In genomic region chrX:37873220-37873619, GRCh38 we compare ENCODE assay signal across 23 cellular contexts.
"Had no signal": no experiment of that assay in that cellular context is flagged by ENCODE, and none has a peak within 500 bp of the region (broad histone marks: within the 10 kb centered on the region; RNA-seq: fewer than 3 reads in every experiment).

No MANE protein-coding gene starts in this region.

- H3K36me3 ChIP-seq: adrenal gland, cardiac muscle cell, gastrocnemius medialis, left ventricle myocardium inferior, spleen, tibial nerve had no signal

- H3K4me3 ChIP-seq: adrenal gland, cardiac muscle cell, coronary artery, dorsolateral prefrontal cortex, gastrocnemius medialis, left ventricle myocardium inferior, lung, spleen, tibial nerve had no signal

- H3K9me3 ChIP-seq: adrenal gland, gastrocnemius medialis, left ventricle myocardium inferior, tibial nerve had no signal

- ATAC-seq: activated CD4-positive, alpha-beta T cell treated with anti-CD3 and anti-CD28 coated beads for 36 hours; activated CD8-positive, alpha-beta memory T cell treated with anti-CD3 and anti-CD28 coated beads, Interleukin-2, amount 10 ng/mL, durations not matched to agents 7 days and 5 days; activated CD8-positive, alpha-beta T cell treated with anti-CD3 and anti-CD28 coated beads, Interleukin-2, amount 10 ng/mL, durations not matched to agents 7 days and 5 days; gastrocnemius medialis; naive thymus-derived CD4-positive, alpha-beta T cell; right cardiac atrium had no signal

- DNase-seq: activated CD4-positive, alpha-beta T cell treated with anti-CD3 and anti-CD28 coated beads for 36 hours; activated CD4-positive, CD25-positive, alpha-beta regulatory T cell; activated CD8-positive, alpha-beta memory T cell treated with anti-CD3 and anti-CD28 coated beads, Interleukin-2, amount 10 ng/mL, durations not matched to agents 7 days and 5 days; activated CD8-positive, alpha-beta T cell treated with anti-CD3 and anti-CD28 coated beads, Interleukin-2, amount 10 ng/mL, durations not matched to agents 7 days and 5 days; activated naive CD4-positive, alpha-beta T cell treated with Interleukin-2 at 50 U/mL for 16 hours; activated naive CD8-positive, alpha-beta T cell treated with anti-CD3 and anti-CD28 coated beads for 36 hours; activated T-cell treated with anti-CD3 and anti-CD28 coated beads, Interleukin-2, amount 50 U/mL, for 48 hours; adrenal gland; aorta; dorsolateral prefrontal cortex; effector memory CD4-positive, alpha-beta T cell; gastrocnemius medialis; glutamatergic neuron; islet precursor cell; left ventricle myocardium inferior; naive thymus-derived CD4-positive, alpha-beta T cell; right cardiac atrium; spleen; stimulated activated naive CD4-positive, alpha-beta T cell treated with Interleukin-2 at 50 U/mL for 16 hours had no signal

- H3K4me1 ChIP-seq: adrenal gland, left ventricle myocardium inferior, spleen, tibial nerve had no signal

- H3K27ac ChIP-seq: adrenal gland, cardiac muscle cell, coronary artery, dorsolateral prefrontal cortex, gastrocnemius medialis, left ventricle myocardium inferior, spleen, tibial nerve had no signal

- H3K27me3 ChIP-seq: adrenal gland, cardiac muscle cell, tibial nerve had no signal
